Comparison of ENCODE assay signal across 22 cellular contexts in the genomic region with DNA sequence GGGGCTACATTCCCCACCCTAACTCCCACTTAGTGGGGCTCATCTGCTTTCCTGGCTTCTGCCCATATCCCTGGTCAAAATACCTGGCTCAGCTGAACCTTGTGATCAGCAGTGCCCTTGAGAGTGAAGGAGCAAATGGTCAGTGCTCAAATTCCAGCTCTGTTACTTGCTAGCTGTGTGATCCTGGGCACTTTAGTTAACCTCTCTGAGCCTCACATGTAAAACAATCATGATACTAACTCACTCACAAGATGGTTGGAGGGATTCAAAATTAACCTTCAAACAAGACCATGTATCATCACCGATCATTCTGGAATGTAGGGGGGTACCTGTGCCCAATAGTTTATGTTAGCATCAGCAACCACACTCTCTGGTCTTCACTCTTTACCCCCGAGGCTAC.
"Had no signal": no experiment of that assay in that cellular context is flagged by ENCODE, and none has a peak within 500 bp of the region (broad histone marks: within the 10 kb centered on the region; RNA-seq: fewer than 3 reads in every experiment).

No MANE protein-coding gene starts in this region.

- DNase-seq: Karpas-422, KBM-7, MG63, NCI-H1092, NCI-H1105 treated with DMSO at 0.1 percent for 48 hours, NCI-H1417 treated with DMSO at 0.1 percent for 48 hours, NCI-H146, NCI-H1694 treated with DMSO at 0.1 percent for 48 hours, NCI-H1930, NCI-H2081 treated with DMSO at 0.1 percent for 48 hours, NCI-H2171, NCI-H226, NCI-H446, NCI-H510A, NCI-H524 treated with DMSO at 0.1 percent for 48 hours, NCI-H69, NCI-H774, SHP77, SK-N-SH, SW 1271 had no signal

- H3K9me3 ChIP-seq: SK-N-SH had no signal

- H3K27ac Mint-ChIP-seq: IgD-negative memory B cell had no signal

- H3K27me3 Mint-ChIP-seq: IgD-negative memory B cell had no signal

- H3K27ac ChIP-seq: RWPE1 had no signal

- H3K9ac ChIP-seq: SK-N-SH had no signal

- H3K4me2 ChIP-seq: SK-N-SH had no signal

- H3K4me3 ChIP-seq: MG63 had no signal

- H3K36me3 Mint-ChIP-seq: IgD-negative memory B cell had no signal

- H3K4me3 Mint-ChIP-seq: IgD-negative memory B cell had no signal

- H3K36me3 ChIP-seq: MG63 had no signal
